In the genomic region with DNA sequence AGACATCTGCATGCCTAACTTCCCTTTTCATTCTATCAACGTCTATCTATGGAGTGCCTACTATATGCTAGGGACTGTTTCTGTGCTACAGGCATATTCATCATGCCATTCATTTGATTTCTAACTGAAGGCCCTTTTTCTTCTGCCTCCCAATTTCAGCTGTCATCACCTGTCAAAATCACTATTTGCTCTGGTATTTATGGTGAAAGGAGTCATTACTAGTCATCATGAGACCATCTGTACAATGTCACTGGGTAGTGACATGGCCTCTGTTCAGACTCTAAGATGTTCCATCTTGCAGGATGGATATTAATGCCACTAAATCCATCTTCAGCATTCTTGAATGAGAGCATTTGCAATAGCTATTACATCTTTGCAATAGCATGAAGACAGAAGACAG, we compare ENCODE assay signal across 16 cellular contexts. TPM values are rescaled to one million over a fixed set of nuclear protein-coding genes. Genes with fewer than 3 reads are reported as not detected.
A peak's percentile ranks its signal among the peaks of the same experiment; 100 is the strongest.
DNase-seq lines count a peak whose midpoint lies in the region; ATAC-seq lines count a peak whose summit lies in the region.
"Had no signal": no experiment of that assay in that cellular context is flagged by ENCODE, and none has a peak within 500 bp of the region (broad histone marks: within the 10 kb centered on the region; RNA-seq: fewer than 3 reads in every experiment).

No MANE protein-coding gene starts in this region.

- no peaks in the 10 kb centered on the region for H3K36me3 Mint-ChIP-seq in stimulated activated naive B cell treated with anti-CD40 and anti-IgM and Interleukin-4, amounts not matched to agents 10 μg/mL and 1 μg/mL and 100 μg/mL, for 72 hours
- H3K36me3 Mint-ChIP-seq: CD8-positive, alpha-beta memory T cell had no signal

- no peak overlapping the region for H3K4me3 Mint-ChIP-seq in stimulated activated naive B cell treated with anti-CD40 and anti-IgM and Interleukin-4, amounts not matched to agents 10 μg/mL and 1 μg/mL and 100 μg/mL, for 72 hours
- H3K4me3 Mint-ChIP-seq: CD8-positive, alpha-beta memory T cell; H9 had no signal

- no peaks in the 10 kb centered on the region for H3K4me1 Mint-ChIP-seq in stimulated activated naive B cell treated with anti-CD40 and anti-IgM and Interleukin-4, amounts not matched to agents 10 μg/mL and 1 μg/mL and 100 μg/mL, for 72 hours
- H3K4me1 Mint-ChIP-seq: CD8-positive, alpha-beta memory T cell; H9 had no signal

- intact Hi-C loops in left cardiac atrium (cut with DNase I), result no loop called here
- intact Hi-C loops in cardiac septum (cut with DNase I), result no loop called here

- no peaks in the 10 kb centered on the region for H3K27me3 Mint-ChIP-seq in stimulated activated naive B cell treated with anti-CD40 and anti-IgM and Interleukin-4, amounts not matched to agents 10 μg/mL and 1 μg/mL and 100 μg/mL, for 72 hours
- H3K27me3 Mint-ChIP-seq: CD8-positive, alpha-beta memory T cell had no signal

- peaks cover 5 to 6% of the 10 kb centered on the region in 2 donors for H3K9me3 Mint-ChIP-seq in stimulated activated naive B cell treated with anti-CD40 and anti-IgM and Interleukin-4, amounts not matched to agents 10 μg/mL and 1 μg/mL and 100 μg/mL, for 72 hours

- DNase-seq in left cardiac atrium (no peak), cardiac septum (ENCODE audit: low spot score) (no peak), NCI-H446 (lab: John Stamatoyannopoulos, UW) (peak; percentile 59 to 86), SK-N-DZ (ENCODE audit: low spot score) (peak; percentile 7), NOMO-1 treated with dmso at 0.1 percent for 144 hours (lab: John Stamatoyannopoulos, UW; ENCODE audit: unreplicated experiment) (no peak)
- DNase-seq in stimulated activated naive B cell treated with anti-CD40 and anti-IgM and Interleukin-4, amounts not matched to agents 10 μg/mL and 1 μg/mL and 100 μg/mL, for 72 hours, result no peak
- DNase-seq: Caco-2; CD8-positive, alpha-beta memory T cell; DND-41; GDM1; GOT3; H9 had no signal

- H3K27ac Mint-ChIP-seq in stimulated activated naive B cell treated with anti-CD40 and anti-IgM and Interleukin-4, amounts not matched to agents 10 μg/mL and 1 μg/mL and 100 μg/mL, for 72 hours, result no peak overlapping the region
- H3K27ac Mint-ChIP-seq: CD8-positive, alpha-beta memory T cell; H9 had no signal

- ATAC-seq in left cardiac atrium, result peak; percentile 53 to 77
- no peak for ATAC-seq in stimulated activated naive B cell treated with anti-CD40 and anti-IgM and Interleukin-4, amounts not matched to agents 10 μg/mL and 1 μg/mL and 100 μg/mL, for 72 hours (replicated peaks)
- ATAC-seq: A549 had no signal

RNA-seq across cellular contexts. Expression of a gene that starts 4.2 kb away (rescaled TPM):
- not detected for total RNA-seq in left cardiac atrium
- total RNA-seq in cardiac septum, result not detected
- polyA plus RNA-seq in SK-N-DZ (2014; cell fraction: cytosol; rRNA removed), result not detected in 2 replicates
- not detected in 2 replicates for polyA plus RNA-seq in SK-N-DZ (2014; cell fraction: nucleus; rRNA removed)
- total RNA-seq: Caco-2; CD8-positive, alpha-beta memory T cell; H9; HT-29 had no signal
- polyA plus RNA-seq: A549; AG04450; BJ; CD8-positive, alpha-beta memory T cell had no signal

RNA-seq across cellular contexts. Expression of a gene that starts 19.5 kb away (rescaled TPM):
- not detected for total RNA-seq in left cardiac atrium
- total RNA-seq in cardiac septum, result not detected
- polyA plus RNA-seq in SK-N-DZ (2014; cell fraction: cytosol; rRNA removed), result not detected in 2 replicates
- not detected in 2 replicates for polyA plus RNA-seq in SK-N-DZ (2014; cell fraction: nucleus; rRNA removed)
- total RNA-seq: Caco-2; CD8-positive, alpha-beta memory T cell; H9; HT-29 had no signal
- polyA plus RNA-seq: A549; AG04450; BJ; CD8-positive, alpha-beta memory T cell had no signal

RNA-seq across cellular contexts. Expression of a gene that starts 34.1 kb away (rescaled TPM):
- total RNA-seq in left cardiac atrium (not detected), cardiac septum (not detected)
- not detected in 2 replicates for polyA plus RNA-seq in SK-N-DZ (2014; cell fraction: cytosol; rRNA removed)
- polyA plus RNA-seq in SK-N-DZ (2014; cell fraction: nucleus; rRNA removed), result not detected in 2 replicates
- total RNA-seq: Caco-2; CD8-positive, alpha-beta memory T cell; H9; HT-29 had no signal
- polyA plus RNA-seq: A549; AG04450; BJ; CD8-positive, alpha-beta memory T cell had no signal

RNA-seq across cellular contexts. Expression of a gene that starts 38.4 kb away (rescaled TPM):
- not detected for total RNA-seq in left cardiac atrium
- not detected for total RNA-seq in cardiac septum
- polyA plus RNA-seq in SK-N-DZ (2014; cell fraction: cytosol; rRNA removed), result not detected in 2 replicates
- not detected in 2 replicates for polyA plus RNA-seq in SK-N-DZ (2014; cell fraction: nucleus; rRNA removed)
- total RNA-seq: Caco-2; CD8-positive, alpha-beta memory T cell; HT-29 had no signal
- polyA plus RNA-seq: A549; AG04450; BJ; CD8-positive, alpha-beta memory T cell had no signal

RNA-seq across cellular contexts. Expression of a gene that starts 43.2 kb away (rescaled TPM):
- total RNA-seq in left cardiac atrium (not detected), cardiac septum (not detected)
- polyA plus RNA-seq in SK-N-DZ (2014; cell fraction: cytosol; rRNA removed), result not detected in 2 replicates
- not detected in 2 replicates for polyA plus RNA-seq in SK-N-DZ (2014; cell fraction: nucleus; rRNA removed)
- total RNA-seq: Caco-2; CD8-positive, alpha-beta memory T cell; H9; HT-29 had no signal
- polyA plus RNA-seq: A549; AG04450; BJ; CD8-positive, alpha-beta memory T cell had no signal

Comparison
In these comparisons a context has a peak if more than half of its experiments do, and no peak if none do; other contexts are left out.
1. ATAC-seq: peak in left cardiac atrium (2 of 2); none in stimulated activated naive B cell treated with anti-CD40 and anti-IgM and Interleukin-4, amounts not matched to agents 10 μg/mL and 1 μg/mL and 100 μg/mL, for 72 hours (0 of 2).
2. DNase-seq: peak in NCI-H446 (2 of 2) and SK-N-DZ (single experiment); none in left cardiac atrium (single experiment), cardiac septum (single experiment), NOMO-1 treated with dmso at 0.1 percent for 144 hours (single experiment) and stimulated activated naive B cell treated with anti-CD40 and anti-IgM and Interleukin-4, amounts not matched to agents 10 μg/mL and 1 μg/mL and 100 μg/mL, for 72 hours (single experiment).